ENCODE assay signal across 19 cellular contexts in genomic region chr2:171316220-171316619, GRCh38.
DNase-seq lines count a peak whose midpoint lies in the region; ATAC-seq, FAIRE-seq and TF ChIP-seq lines count a peak whose summit lies in the region.
"Had no signal": no experiment of that assay in that cellular context is flagged by ENCODE, and none has a peak within 500 bp of the region (broad histone marks: within the 10 kb centered on the region; RNA-seq: fewer than 3 reads in every experiment).

No MANE protein-coding gene starts in this region.

- H3K27me3 ChIP-seq in Karpas-422 (ENCODE audit: low read length) (no peaks in the 10 kb centered on the region), iPS DF 6.9 (ENCODE audit: control insufficient read depth, insufficient read depth, low read length) (no peaks in the 10 kb centered on the region), left ventricle myocardium inferior (ENCODE audit: low read depth) (no peaks in the 10 kb centered on the region)
- H3K27me3 ChIP-seq: breast epithelium, hepatocyte, thyroid gland had no signal

- H4K20me1 ChIP-seq in Karpas-422 (ENCODE audit: insufficient read depth, low read depth, low read length): no peaks in the 10 kb centered on the region

- peak overlapping the region in 4 of 5 experiments; percentile 94 to 98 (median 98) for H3K27ac Mint-ChIP-seq in brain
- H3K27ac Mint-ChIP-seq in stimulated activated naive B cell treated with anti-CD40 and anti-IgM and Interleukin-4, amounts not matched to agents 10 μg/mL and 1 μg/mL and 100 μg/mL, for 72 hours: peak overlapping the region; percentile 83
- H3K27ac Mint-ChIP-seq: activated naive CD8-positive, alpha-beta T cell treated with anti-CD3 and anti-CD28 coated beads for 36 hours had no signal

- WGBS in iPS DF 6.9 (ENCODE audit: insufficient coverage, insufficient read length): no CpG with 5 or more reads among the region's 2 CpGs

- no peak for TF ChIP-seq CTCF in brain (conservative IDR thresholded peaks at IDR 0.05)
- TF ChIP-seq CTCF in left ventricle myocardium inferior (IDR thresholded peaks at IDR 0.05; ENCODE audit: borderline replicate concordance): no peak

- H3K9ac ChIP-seq in Karpas-422 (ENCODE audit: low read length): peak overlapping the region; percentile 33

- H3K36me3 ChIP-seq in Karpas-422 (ENCODE audit: insufficient read depth, low read length) (peaks cover 4% of the 10 kb centered on the region; the same call in 1 of the 2 replicates), iPS DF 6.9 (ENCODE audit: control insufficient read depth, insufficient read depth, low read length) (peaks cover 3% of the 10 kb centered on the region; the same call in 1 of the 2 replicates), left ventricle myocardium inferior (peaks cover 3% of the 10 kb centered on the region)
- H3K36me3 ChIP-seq: breast epithelium, thyroid gland had no signal

- peaks cover 61% of the 10 kb centered on the region for H3K4me1 Mint-ChIP-seq in brain
- H3K4me1 Mint-ChIP-seq in stimulated activated naive B cell treated with anti-CD40 and anti-IgM and Interleukin-4, amounts not matched to agents 10 μg/mL and 1 μg/mL and 100 μg/mL, for 72 hours: peaks cover 42 to 61% of the 10 kb centered on the region in 2 donors

- peak overlapping the region; percentile 84 for H3K4me2 ChIP-seq in Karpas-422 (ENCODE audit: low read depth, low read length, poor library complexity, severe bottlenecking)
- H3K4me2 ChIP-seq: hepatocyte, smooth muscle cell had no signal

- intact Hi-C loops in left ventricle myocardium inferior (cut with micrococcal nuclease): no loop called here

- H3K9me3 ChIP-seq in Karpas-422 (ENCODE audit: low read length): peaks cover 3% of the 10 kb centered on the region; the same call in 1 of the 2 replicates
- H3K9me3 ChIP-seq in iPS DF 6.9 (ENCODE audit: control insufficient read depth, insufficient read depth, low read length): peaks cover 4% of the 10 kb centered on the region
- peaks cover 12% of the 10 kb centered on the region for H3K9me3 ChIP-seq in left ventricle myocardium inferior (replicated peaks)
- H3K9me3 ChIP-seq: thyroid gland had no signal

- no peak for DNase-seq in Karpas-422
- DNase-seq in iPS DF 6.9 (ENCODE audit: low read depth, low spot score): peak; percentile 81
- no peak for DNase-seq in stimulated activated naive B cell treated with anti-CD40 and anti-IgM and Interleukin-4, amounts not matched to agents 10 μg/mL and 1 μg/mL and 100 μg/mL, for 72 hours
- no peak for DNase-seq in CD1c-positive myeloid dendritic cell (ENCODE audit: extremely low spot score)
- no peak for DNase-seq in RCC 7860 (ENCODE audit: low spot score)
- no peak for DNase-seq in left ventricle myocardium inferior
- DNase-seq: activated naive CD8-positive, alpha-beta T cell treated with anti-CD3 and anti-CD28 coated beads for 36 hours; activated T-cell treated with anti-CD3 and anti-CD28 coated beads, Interleukin-2, amount 50 U/mL, for 24 hours; effector CD8-positive, alpha-beta T cell; naive thymus-derived CD4-positive, alpha-beta T cell; NCI-H1048; posterior cingulate gyrus; thyroid gland had no signal

- H3K4me1 ChIP-seq in Karpas-422 (ENCODE audit: low read length): peaks cover 70% of the 10 kb centered on the region
- H3K4me1 ChIP-seq in iPS DF 6.9 (ENCODE audit: control insufficient read depth, insufficient read depth, low read length): peaks cover 5% of the 10 kb centered on the region
- peaks cover 15% of the 10 kb centered on the region for H3K4me1 ChIP-seq in left ventricle myocardium inferior
- H3K4me1 ChIP-seq: breast epithelium had no signal

- peaks cover 16% of the 10 kb centered on the region for H3K36me3 Mint-ChIP-seq in brain
- peaks cover 19 to 49% of the 10 kb centered on the region in 2 donors for H3K36me3 Mint-ChIP-seq in stimulated activated naive B cell treated with anti-CD40 and anti-IgM and Interleukin-4, amounts not matched to agents 10 μg/mL and 1 μg/mL and 100 μg/mL, for 72 hours

- no peaks in the 10 kb centered on the region for H3K9me2 ChIP-seq in Karpas-422 (replicated peaks; ENCODE audit: insufficient read depth, low read length)

- no peak for ATAC-seq in stimulated activated naive B cell treated with anti-CD40 and anti-IgM and Interleukin-4, amounts not matched to agents 10 μg/mL and 1 μg/mL and 100 μg/mL, for 72 hours (replicated peaks)
- ATAC-seq: naive thymus-derived CD4-positive, alpha-beta T cell had no signal

- no peak overlapping the region for H2AFZ ChIP-seq in Karpas-422 (ENCODE audit: low read length)
- H2AFZ ChIP-seq: hepatocyte had no signal

- no peaks in the 10 kb centered on the region for H3K79me2 ChIP-seq in Karpas-422 (ENCODE audit: low read length)
- H3K79me2 ChIP-seq: hepatocyte had no signal

- 0 out of 2 replicates have a peak overlapping the region, but pooled peaks have one; percentile 26 for H3K4me3 ChIP-seq in Karpas-422 (ENCODE audit: low read length)
- no peak overlapping the region for H3K4me3 ChIP-seq in iPS DF 6.9 (ENCODE audit: low read length)
- no peak overlapping the region for H3K4me3 ChIP-seq in left ventricle myocardium inferior
- H3K4me3 ChIP-seq: breast epithelium, hepatocyte, smooth muscle cell, thyroid gland had no signal

- H3K27me3 Mint-ChIP-seq in brain: no peaks in the 10 kb centered on the region
- no peaks in the 10 kb centered on the region for H3K27me3 Mint-ChIP-seq in stimulated activated naive B cell treated with anti-CD40 and anti-IgM and Interleukin-4, amounts not matched to agents 10 μg/mL and 1 μg/mL and 100 μg/mL, for 72 hours
- H3K27me3 Mint-ChIP-seq: activated naive CD8-positive, alpha-beta T cell treated with anti-CD3 and anti-CD28 coated beads for 36 hours; activated T-cell treated with anti-CD3 and anti-CD28 coated beads, Interleukin-2, amount 50 U/mL, for 24 hours; naive thymus-derived CD4-positive, alpha-beta T cell had no signal

- peak overlapping the region in 4 of 5 experiments; percentile 0 to 36 (median 22) for H3K4me3 Mint-ChIP-seq in brain
- no peak overlapping the region for H3K4me3 Mint-ChIP-seq in stimulated activated naive B cell treated with anti-CD40 and anti-IgM and Interleukin-4, amounts not matched to agents 10 μg/mL and 1 μg/mL and 100 μg/mL, for 72 hours
- H3K4me3 Mint-ChIP-seq: activated naive CD8-positive, alpha-beta T cell treated with anti-CD3 and anti-CD28 coated beads for 36 hours; activated T-cell treated with anti-CD3 and anti-CD28 coated beads, Interleukin-2, amount 50 U/mL, for 24 hours; naive thymus-derived CD4-positive, alpha-beta T cell had no signal

- H3K27ac ChIP-seq in Karpas-422 (ENCODE audit: low read length) (peak overlapping the region; percentile 98), iPS DF 6.9 (ENCODE audit: low read length) (peak overlapping the region; percentile 85), left ventricle myocardium inferior (replicated peaks) (no peak overlapping the region)
- H3K27ac ChIP-seq: breast epithelium, hepatocyte, RWPE1, thyroid gland had no signal

- H3K9me3 Mint-ChIP-seq in brain: peaks cover 9 to 19% (median 13%) of the 10 kb centered on the region in 5 experiments
- H3K9me3 Mint-ChIP-seq in stimulated activated naive B cell treated with anti-CD40 and anti-IgM and Interleukin-4, amounts not matched to agents 10 μg/mL and 1 μg/mL and 100 μg/mL, for 72 hours: peaks cover 10 to 14% of the 10 kb centered on the region in 2 donors

- no peak for FAIRE-seq in RCC 7860 (lab: Jason Lieb, UNC)
- FAIRE-seq: TTC549 had no signal

Comparison
In these comparisons a context has a peak if more than half of its experiments do, and no peak if none do; other contexts are left out.
1. H3K4me3 Mint-ChIP-seq: peak in brain (4 of 5); none in stimulated activated naive B cell treated with anti-CD40 and anti-IgM and Interleukin-4, amounts not matched to agents 10 μg/mL and 1 μg/mL and 100 μg/mL, for 72 hours (0 of 2).